19 cellular contexts compared by ENCODE assay signal in genomic region chr2:74242354-74243071, GRCh38.
"Had no signal": no experiment of that assay in that cellular context is flagged by ENCODE, and none has a peak within 500 bp of the region (broad histone marks: within the 10 kb centered on the region; RNA-seq: fewer than 3 reads in every experiment).

No MANE protein-coding gene starts in this region.

- H3K27ac Mint-ChIP-seq: memory B cell, mesothelial cell of epicardium, nephron had no signal

- H3K9ac ChIP-seq: parathyroid adenoma had no signal

- H3K4me3 ChIP-seq: gastrocnemius medialis, heart right ventricle, left lung, lower lobe of right lung, prostate gland, sigmoid colon, skin epidermis had no signal

- H3K4me1 Mint-ChIP-seq: memory B cell, mesothelial cell of epicardium, naive B cell, nephron had no signal

- H3K27ac ChIP-seq: gastrocnemius medialis, left lung, lower lobe of right lung, parathyroid adenoma, prostate gland, sigmoid colon, skin epidermis had no signal

- H3K4me3 Mint-ChIP-seq: memory B cell, mesothelial cell of epicardium, naive B cell, nephron had no signal

- H3K4me1 ChIP-seq: left lung, lower lobe of right lung, parathyroid adenoma, prostate gland, sigmoid colon had no signal

- H3K9me3 Mint-ChIP-seq: memory B cell, naive B cell, nephron had no signal

- H3K9me3 ChIP-seq: gastrocnemius medialis, left lung, lower lobe of right lung, prostate gland, sigmoid colon had no signal

- ATAC-seq: esophagus mucosa, gastrocnemius medialis, left lung, lower lobe of right lung had no signal

- H3K36me3 ChIP-seq: gastrocnemius medialis, heart right ventricle, left lung, lower lobe of right lung, prostate gland, sigmoid colon had no signal

- H3K27me3 ChIP-seq: gastrocnemius medialis, heart right ventricle, left lung, sigmoid colon had no signal

- H2AFZ ChIP-seq: parathyroid adenoma had no signal

- DNase-seq: effector memory CD4-positive, alpha-beta T cell; gastrocnemius medialis; heart right ventricle; hypothalamus; islet precursor cell; left lung; lower lobe of right lung; naive B cell; sigmoid colon; stimulated activated CD4-positive, alpha-beta T cell treated with anti-CD3 and anti-CD28 coated beads, Interleukin-2, amount 100 ng/mL, for 48 hours; stimulated activated naive CD4-positive, alpha-beta T cell treated with Interleukin-2 at 50 U/mL for 16 hours; trophoblast cell had no signal

- H3K36me3 Mint-ChIP-seq: mesothelial cell of epicardium had no signal

- H3K79me2 ChIP-seq: parathyroid adenoma had no signal

- H3K27me3 Mint-ChIP-seq: naive B cell had no signal
